Comparison of ENCODE assay signal across 28 cellular contexts in the genomic region with DNA sequence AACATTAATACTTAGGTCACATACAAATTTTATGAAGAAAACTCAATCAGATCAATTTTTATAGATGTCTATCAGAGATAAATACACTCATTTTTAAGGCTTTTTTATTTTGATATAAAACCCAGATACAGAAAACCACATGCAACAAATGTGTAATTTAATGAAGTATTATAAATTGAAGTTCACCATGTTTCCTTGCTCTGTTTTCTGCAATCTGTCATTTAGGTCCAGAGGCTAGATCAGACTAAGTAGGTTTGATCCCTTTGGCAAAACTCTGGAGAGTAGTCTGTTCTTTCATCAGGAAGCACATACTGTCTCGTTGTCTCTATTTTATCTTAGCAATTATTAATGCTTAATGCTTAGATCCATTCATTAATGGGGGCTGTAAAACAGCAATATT.
"Had no signal": no experiment of that assay in that cellular context is flagged by ENCODE, and none has a peak within 500 bp of the region (broad histone marks: within the 10 kb centered on the region; RNA-seq: fewer than 3 reads in every experiment).

No MANE protein-coding gene starts in this region.

- H3K9me3 ChIP-seq: stomach, suprapubic skin, testis, thoracic aorta, thyroid gland, tibial artery, tibial nerve, transverse colon, upper lobe of left lung, upper lobe of right lung, uterus, vagina had no signal

- H3K9me3 Mint-ChIP-seq: stimulated activated effector memory CD8-positive, alpha-beta T cell treated with anti-CD3 and anti-CD28 coated beads, Interleukin-12 subunit alpha, Interleukin-12 subunit beta, amount 100 ng/mL, for 72 hours; stimulated activated memory B cell treated with anti-CD40 and anti-IgM and Interleukin-4, amounts not matched to agents 10 μg/mL and 1 μg/mL and 100 μg/mL, for 72 hours; stimulated activated naive B cell treated with anti-CD40 and anti-IgM and Interleukin-4, amounts not matched to agents 10 μg/mL and 1 μg/mL and 100 μg/mL, for 72 hours; stimulated activated naive CD8-positive, alpha-beta T cell treated with anti-CD3 and anti-CD28 coated beads, Interleukin-15, Interleukin-2, amounts not matched to agents 100 ng/mL and 50 ng/mL, for 24 hours; type B pancreatic cell had no signal

- H3K36me3 Mint-ChIP-seq: stimulated activated effector memory CD8-positive, alpha-beta T cell treated with anti-CD3 and anti-CD28 coated beads, Interleukin-12 subunit alpha, Interleukin-12 subunit beta, amount 100 ng/mL, for 72 hours; stimulated activated memory B cell treated with anti-CD40 and anti-IgM and Interleukin-4, amounts not matched to agents 10 μg/mL and 1 μg/mL and 100 μg/mL, for 72 hours; stimulated activated naive B cell treated with anti-CD40 and anti-IgM and Interleukin-4, amounts not matched to agents 10 μg/mL and 1 μg/mL and 100 μg/mL, for 72 hours; type B pancreatic cell had no signal

- H3K4me1 ChIP-seq: stomach, suprapubic skin, testis, thyroid gland, tibial artery, tibial nerve, transverse colon, upper lobe of left lung, upper lobe of right lung, uterus, vagina had no signal

- H3K4me3 Mint-ChIP-seq: stimulated activated effector memory CD8-positive, alpha-beta T cell treated with anti-CD3 and anti-CD28 coated beads, Interleukin-12 subunit alpha, Interleukin-12 subunit beta, amount 100 ng/mL, for 72 hours; stimulated activated memory B cell treated with anti-CD40 and anti-IgM and Interleukin-4, amounts not matched to agents 10 μg/mL and 1 μg/mL and 100 μg/mL, for 72 hours; stimulated activated naive B cell treated with anti-CD40 and anti-IgM and Interleukin-4, amounts not matched to agents 10 μg/mL and 1 μg/mL and 100 μg/mL, for 72 hours; stimulated activated naive CD8-positive, alpha-beta T cell treated with anti-CD3 and anti-CD28 coated beads, Interleukin-15, amount 100 ng/mL, for 72 hours; stimulated activated naive CD8-positive, alpha-beta T cell treated with anti-CD3 and anti-CD28 coated beads, Interleukin-15, Interleukin-2, amounts not matched to agents 100 ng/mL and 50 ng/mL, for 24 hours; type B pancreatic cell had no signal

- H3K27me3 ChIP-seq: stomach, suprapubic skin, testis, thyroid gland, tibial artery, tibial nerve, transverse colon, upper lobe of left lung, upper lobe of right lung, uterus, vagina had no signal

- H3K27me3 Mint-ChIP-seq: stimulated activated memory B cell treated with anti-CD40 and anti-IgM and Interleukin-4, amounts not matched to agents 10 μg/mL and 1 μg/mL and 100 μg/mL, for 72 hours; stimulated activated naive B cell treated with anti-CD40 and anti-IgM and Interleukin-4, amounts not matched to agents 10 μg/mL and 1 μg/mL and 100 μg/mL, for 72 hours; stimulated activated naive CD8-positive, alpha-beta T cell treated with anti-CD3 and anti-CD28 coated beads, Interleukin-15, amount 100 ng/mL, for 72 hours; stimulated activated naive CD8-positive, alpha-beta T cell treated with anti-CD3 and anti-CD28 coated beads, Interleukin-15, Interleukin-2, amounts not matched to agents 100 ng/mL and 50 ng/mL, for 24 hours had no signal

- H3K4me3 ChIP-seq: stomach, suprapubic skin, testis, thoracic aorta, thyroid gland, tibial artery, tibial nerve, transverse colon, upper lobe of left lung, upper lobe of right lung, uterus, vagina had no signal

- H3K36me3 ChIP-seq: stomach, suprapubic skin, thoracic aorta, thyroid gland, tibial artery, tibial nerve, transverse colon, upper lobe of left lung, upper lobe of right lung, uterus, vagina had no signal

- ATAC-seq: stimulated activated effector memory CD8-positive, alpha-beta T cell treated with anti-CD3 and anti-CD28 coated beads, Interleukin-12 subunit alpha, Interleukin-12 subunit beta, amount 100 ng/mL, for 72 hours; stimulated activated memory B cell treated with anti-CD40 and anti-IgM and Interleukin-4, amounts not matched to agents 10 μg/mL and 1 μg/mL and 100 μg/mL, for 72 hours; stimulated activated naive B cell treated with anti-CD40 and anti-IgM and Interleukin-4, amounts not matched to agents 10 μg/mL and 1 μg/mL and 100 μg/mL, for 72 hours; stimulated activated naive CD8-positive, alpha-beta T cell treated with anti-CD3 and anti-CD28 coated beads, Interleukin-15, amount 100 ng/mL, for 72 hours; stimulated activated naive CD8-positive, alpha-beta T cell treated with anti-CD3 and anti-CD28 coated beads, Interleukin-15, Interleukin-2, amounts not matched to agents 100 U/mL and 50 U/mL, for 24 hours; upper lobe of right lung had no signal

- H3K27ac Mint-ChIP-seq: stimulated activated effector memory CD8-positive, alpha-beta T cell treated with anti-CD3 and anti-CD28 coated beads, Interleukin-12 subunit alpha, Interleukin-12 subunit beta, amount 100 ng/mL, for 72 hours; stimulated activated memory B cell treated with anti-CD40 and anti-IgM and Interleukin-4, amounts not matched to agents 10 μg/mL and 1 μg/mL and 100 μg/mL, for 72 hours; stimulated activated naive B cell treated with anti-CD40 and anti-IgM and Interleukin-4, amounts not matched to agents 10 μg/mL and 1 μg/mL and 100 μg/mL, for 72 hours; stimulated activated naive CD8-positive, alpha-beta T cell treated with anti-CD3 and anti-CD28 coated beads, Interleukin-15, amount 100 ng/mL, for 72 hours; stimulated activated naive CD8-positive, alpha-beta T cell treated with anti-CD3 and anti-CD28 coated beads, Interleukin-15, Interleukin-2, amounts not matched to agents 100 ng/mL and 50 ng/mL, for 24 hours; type B pancreatic cell had no signal

- H3K27ac ChIP-seq: stomach, suprapubic skin, testis, thoracic aorta, thyroid gland, tibial artery, tibial nerve, transverse colon, upper lobe of left lung, upper lobe of right lung, uterus, vagina had no signal

- H3K4me1 Mint-ChIP-seq: stimulated activated effector memory CD8-positive, alpha-beta T cell treated with anti-CD3 and anti-CD28 coated beads, Interleukin-12 subunit alpha, Interleukin-12 subunit beta, amount 100 ng/mL, for 72 hours; stimulated activated memory B cell treated with anti-CD40 and anti-IgM and Interleukin-4, amounts not matched to agents 10 μg/mL and 1 μg/mL and 100 μg/mL, for 72 hours; stimulated activated naive B cell treated with anti-CD40 and anti-IgM and Interleukin-4, amounts not matched to agents 10 μg/mL and 1 μg/mL and 100 μg/mL, for 72 hours; stimulated activated naive CD8-positive, alpha-beta T cell treated with anti-CD3 and anti-CD28 coated beads, Interleukin-15, amount 100 ng/mL, for 72 hours had no signal

- DNase-seq: stimulated activated CD4-positive, alpha-beta T cell treated with anti-CD3 and anti-CD28 coated beads, Interleukin-2, amount 100 ng/mL, for 48 hours; stimulated activated CD4-positive, alpha-beta T cell treated with anti-CD3 and anti-CD28 coated beads, Interleukin-4, amount 100 ng/mL, for 1 hour; stimulated activated CD4-positive, alpha-beta T cell treated with anti-CD3 and anti-CD28 coated beads, Interleukin-4, amount 100 ng/mL, for 24 hours; stimulated activated CD4-positive, alpha-beta T cell treated with anti-CD3 and anti-CD28 coated beads, Interleukin-4, amount 100 ng/mL, for 4 hours; stimulated activated CD8-positive, alpha-beta memory T cell treated with anti-CD3 and anti-CD28 coated beads, Interleukin-4, amount 100 ng/mL, for 48 hours; stimulated activated naive B cell treated with anti-CD40 and anti-IgM and Interleukin-4, amounts not matched to agents 10 μg/mL and 1 μg/mL and 100 μg/mL, for 72 hours; stimulated activated naive CD4-positive, alpha-beta T cell; stimulated activated naive CD4-positive, alpha-beta T cell treated with Interleukin-2 at 50 U/mL for 16 hours; stimulated activated naive CD8-positive, alpha-beta T cell treated with anti-CD3 and anti-CD28 coated beads, Interleukin-15, amount 100 ng/mL, for 72 hours; stimulated activated naive CD8-positive, alpha-beta T cell treated with anti-CD3 and anti-CD28 coated beads, Interleukin-15, Interleukin-2, amounts not matched to agents 100 U/mL and 50 U/mL, for 24 hours; stomach; substantia nigra; testis; thyroid gland; tibial artery; transverse colon; trophoblast cell; upper lobe of left lung; upper lobe of right lung; uterus had no signal
